In the genomic region with DNA sequence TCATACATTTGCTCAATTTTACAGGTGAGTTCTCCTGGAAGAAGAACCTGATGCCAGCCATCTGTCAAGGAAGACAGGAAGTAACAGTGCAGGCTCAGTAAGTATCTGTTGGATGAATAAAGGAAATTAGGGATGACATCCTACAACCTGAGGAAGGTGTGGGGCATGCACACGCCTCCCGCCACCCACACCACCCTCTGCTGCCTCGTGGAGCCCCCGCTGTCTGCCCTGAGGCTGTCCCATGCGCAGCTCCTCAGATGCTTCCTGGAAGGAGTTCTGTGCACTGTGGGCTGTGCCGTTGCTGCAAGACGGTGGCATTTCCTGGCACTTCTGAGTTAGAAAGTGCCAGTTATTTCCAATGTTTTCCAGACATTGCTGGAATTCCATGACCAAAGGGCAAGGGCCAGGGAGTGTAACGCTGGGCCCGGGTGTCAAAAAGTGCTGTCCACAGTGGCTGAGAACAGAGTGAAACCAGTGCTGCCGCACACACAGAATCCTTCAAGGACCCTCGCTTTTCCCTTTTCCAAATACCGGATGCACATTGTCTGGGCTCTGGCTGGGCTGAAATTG, we compare ENCODE assay signal across 1 cellular context.
TF ChIP-seq lines count a peak whose summit lies in the region.

No MANE protein-coding gene starts in this region.

TF ChIP-seq in GM23338, 12 proteins besides CTCF, POLR2A, EP300 and RAD21 (continued from another document):
- TF ChIP-seq, protein P1, sequence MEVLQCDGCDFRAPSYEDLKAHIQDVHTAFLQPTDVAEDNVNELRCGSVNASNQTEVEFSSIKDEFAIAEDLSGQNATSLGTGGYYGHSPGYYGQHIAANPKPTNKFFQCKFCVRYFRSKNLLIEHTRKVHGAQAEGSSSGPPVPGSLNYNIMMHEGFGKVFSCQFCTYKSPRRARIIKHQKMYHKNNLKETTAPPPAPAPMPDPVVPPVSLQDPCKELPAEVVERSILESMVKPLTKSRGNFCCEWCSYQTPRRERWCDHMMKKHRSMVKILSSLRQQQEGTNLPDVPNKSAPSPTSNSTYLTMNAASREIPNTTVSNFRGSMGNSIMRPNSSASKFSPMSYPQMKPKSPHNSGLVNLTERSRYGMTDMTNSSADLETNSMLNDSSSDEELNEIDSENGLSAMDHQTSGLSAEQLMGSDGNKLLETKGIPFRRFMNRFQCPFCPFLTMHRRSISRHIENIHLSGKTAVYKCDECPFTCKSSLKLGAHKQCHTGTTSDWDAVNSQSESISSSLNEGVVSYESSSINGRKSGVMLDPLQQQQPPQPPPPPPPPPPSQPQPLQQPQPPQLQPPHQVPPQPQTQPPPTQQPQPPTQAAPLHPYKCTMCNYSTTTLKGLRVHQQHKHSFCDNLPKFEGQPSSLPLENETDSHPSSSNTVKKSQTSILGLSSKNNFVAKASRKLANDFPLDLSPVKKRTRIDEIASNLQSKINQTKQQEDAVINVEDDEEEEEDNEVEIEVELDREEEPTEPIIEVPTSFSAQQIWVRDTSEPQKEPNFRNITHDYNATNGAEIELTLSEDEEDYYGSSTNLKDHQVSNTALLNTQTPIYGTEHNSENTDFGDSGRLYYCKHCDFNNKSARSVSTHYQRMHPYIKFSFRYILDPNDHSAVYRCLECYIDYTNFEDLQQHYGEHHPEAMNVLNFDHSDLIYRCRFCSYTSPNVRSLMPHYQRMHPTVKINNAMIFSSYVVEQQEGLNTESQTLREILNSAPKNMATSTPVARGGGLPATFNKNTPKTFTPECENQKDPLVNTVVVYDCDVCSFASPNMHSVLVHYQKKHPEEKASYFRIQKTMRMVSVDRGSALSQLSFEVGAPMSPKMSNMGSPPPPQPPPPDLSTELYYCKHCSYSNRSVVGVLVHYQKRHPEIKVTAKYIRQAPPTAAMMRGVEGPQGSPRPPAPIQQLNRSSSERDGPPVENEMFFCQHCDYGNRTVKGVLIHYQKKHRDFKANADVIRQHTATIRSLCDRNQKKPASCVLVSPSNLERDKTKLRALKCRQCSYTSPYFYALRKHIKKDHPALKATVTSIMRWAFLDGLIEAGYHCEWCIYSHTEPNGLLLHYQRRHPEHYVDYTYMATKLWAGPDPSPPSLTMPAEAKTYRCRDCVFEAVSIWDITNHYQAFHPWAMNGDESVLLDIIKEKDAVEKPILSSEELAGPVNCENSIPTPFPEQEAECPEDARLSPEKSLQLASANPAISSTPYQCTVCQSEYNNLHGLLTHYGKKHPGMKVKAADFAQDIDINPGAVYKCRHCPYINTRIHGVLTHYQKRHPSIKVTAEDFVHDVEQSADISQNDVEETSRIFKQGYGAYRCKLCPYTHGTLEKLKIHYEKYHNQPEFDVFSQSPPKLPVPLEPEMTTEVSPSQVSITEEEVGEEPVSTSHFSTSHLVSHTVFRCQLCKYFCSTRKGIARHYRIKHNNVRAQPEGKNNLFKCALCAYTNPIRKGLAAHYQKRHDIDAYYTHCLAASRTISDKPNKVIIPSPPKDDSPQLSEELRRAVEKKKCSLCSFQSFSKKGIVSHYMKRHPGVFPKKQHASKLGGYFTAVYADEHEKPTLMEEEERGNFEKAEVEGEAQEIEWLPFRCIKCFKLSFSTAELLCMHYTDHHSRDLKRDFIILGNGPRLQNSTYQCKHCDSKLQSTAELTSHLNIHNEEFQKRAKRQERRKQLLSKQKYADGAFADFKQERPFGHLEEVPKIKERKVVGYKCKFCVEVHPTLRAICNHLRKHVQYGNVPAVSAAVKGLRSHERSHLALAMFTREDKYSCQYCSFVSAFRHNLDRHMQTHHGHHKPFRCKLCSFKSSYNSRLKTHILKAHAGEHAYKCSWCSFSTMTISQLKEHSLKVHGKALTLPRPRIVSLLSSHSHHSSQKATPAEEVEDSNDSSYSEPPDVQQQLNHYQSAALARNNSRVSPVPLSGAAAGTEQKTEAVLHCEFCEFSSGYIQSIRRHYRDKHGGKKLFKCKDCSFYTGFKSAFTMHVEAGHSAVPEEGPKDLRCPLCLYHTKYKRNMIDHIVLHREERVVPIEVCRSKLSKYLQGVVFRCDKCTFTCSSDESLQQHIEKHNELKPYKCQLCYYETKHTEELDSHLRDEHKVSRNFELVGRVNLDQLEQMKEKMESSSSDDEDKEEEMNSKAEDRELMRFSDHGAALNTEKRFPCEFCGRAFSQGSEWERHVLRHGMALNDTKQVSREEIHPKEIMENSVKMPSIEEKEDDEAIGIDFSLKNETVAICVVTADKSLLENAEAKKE (CRISPR knock-in tag; IDR thresholded peaks at IDR 0.05) = no peak
